ENCODE assay signal across 8 cellular contexts in the genomic region with DNA sequence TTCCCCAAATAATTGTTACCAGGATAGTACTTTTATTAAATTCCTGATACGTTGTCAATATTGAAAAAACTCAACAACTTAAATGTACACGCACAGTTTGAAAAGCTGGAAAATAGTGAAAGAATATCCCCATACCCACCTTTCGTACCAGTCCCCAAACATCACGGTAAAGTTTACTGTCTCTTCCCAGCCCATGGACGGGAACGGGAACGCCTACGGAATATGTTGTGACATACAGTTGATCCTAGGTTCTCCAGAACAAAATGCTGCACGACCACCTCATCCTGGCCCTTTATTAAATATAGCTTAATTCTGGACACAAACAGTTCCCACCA. TPM values are rescaled to one million over a fixed set of nuclear protein-coding genes. Genes with fewer than 3 reads are reported as not detected.
A peak's percentile ranks its signal among the peaks of the same experiment; 100 is the strongest.
DNase-seq lines count a peak whose midpoint lies in the region; ATAC-seq and TF ChIP-seq lines count a peak whose summit lies in the region.

No MANE protein-coding gene starts in this region.

- H3K27ac ChIP-seq in OCI-LY7 (ENCODE audit: low read depth, low read length, poor library complexity, severe bottlenecking) (peak overlapping the region; percentile 45), esophagus (ENCODE audit: low read depth in 2 of 2, low read length in 1 of 2) (peak overlapping the region; percentile 86 to 90)

- DNase-seq in OCI-LY7 (ENCODE audit: low spot score) (no peak), omental fat pad (ENCODE audit: low spot score) (no peak), DMS79 (lab: John Stamatoyannopoulos, UW) (no peak), midbrain (lab: John Stamatoyannopoulos, UW) (no peak), GM03348 (ENCODE audit: low spot score) (no peak)
- no peak for DNase-seq in central memory CD4-positive, alpha-beta T cell

- TF ChIP-seq CTCF in OCI-LY7 (conservative IDR thresholded peaks at IDR 0.05; ENCODE audit: low read length) (no peak), omental fat pad (IDR thresholded peaks at IDR 0.05) (no peak)

- H3K9me3 ChIP-seq in OCI-LY7 (ENCODE audit: low read length) = no peaks in the 10 kb centered on the region
- no peaks in the 10 kb centered on the region for H3K9me3 ChIP-seq in esophagus (ENCODE audit: control insufficient read depth in 2 of 2, insufficient read depth in 1 of 2, low read depth in 1 of 2, low read length in 1 of 2)

- H2AFZ ChIP-seq in OCI-LY7 (ENCODE audit: low read length) = peak overlapping the region; percentile 91

- intact Hi-C loops in OCI-LY7 (cut with micrococcal nuclease; ENCODE audit: unreplicated experiment) = no loop called here

- peak overlapping the region; percentile 92 for H3K4me2 ChIP-seq in OCI-LY7 (ENCODE audit: low read length)

- H3K9me2 ChIP-seq in OCI-LY7 (ENCODE audit: insufficient read depth, low read length) = no peaks in the 10 kb centered on the region

- H3K4me3 ChIP-seq in OCI-LY7 (ENCODE audit: low read depth, low read length, poor library complexity, severe bottlenecking) = peak overlapping the region; percentile 85
- H3K4me3 ChIP-seq in esophagus (ENCODE audit: low read depth in 1 of 2, low read length in 2 of 2) = peak overlapping the region; percentile 71 to 78

- CTCF ChIA-PET in OCI-LY7 (lab: Charles Lee; ENCODE audit: unreplicated experiment) = no interaction called here

- POLR2A ChIA-PET in OCI-LY7 (lab: Charles Lee) = interaction anchor here (0.7 to 1.3 kb wide), 5 partner anchors 15 to 44 kb away, joined by 3 to 4 read pairs (median 3); a partner anchor contains a TSS

- H3K27me3 ChIP-seq in esophagus (ENCODE audit: control insufficient read depth in 1 of 2, insufficient read depth in 2 of 2, low read length in 2 of 2) = no peaks in the 10 kb centered on the region

- peaks cover 13% of the 10 kb centered on the region for H3K79me2 ChIP-seq in OCI-LY7 (ENCODE audit: insufficient read depth, low read depth, low read length)

- H3K4me1 ChIP-seq in OCI-LY7 (ENCODE audit: insufficient read depth, low read length, poor library complexity, severe bottlenecking) = peaks cover 18% of the 10 kb centered on the region
- no peaks in the 10 kb centered on the region for H3K4me1 ChIP-seq in esophagus (ENCODE audit: control insufficient read depth in 2 of 2, insufficient read depth in 2 of 2, low read length in 1 of 2)

- 1 to 2% methylated on average over 9 of the region's 9 CpGs for WGBS in esophagus, 2 donors

- ATAC-seq in GM19023 (IDR thresholded peaks at IDR 0.05; ENCODE audit: unreplicated experiment) = peak; percentile 5
- peak; percentile 33 for ATAC-seq in omental fat pad (ENCODE audit: low FRiP score)

- peaks cover 42% of the 10 kb centered on the region for H3K36me3 ChIP-seq in OCI-LY7 (ENCODE audit: insufficient read depth, low read length)
- no peaks in the 10 kb centered on the region for H3K36me3 ChIP-seq in esophagus (ENCODE audit: control insufficient read depth in 2 of 2, insufficient read depth in 2 of 2, low read length in 1 of 2)

- BruUV-seq in OCI-LY7 (replicated peaks; lab: Mats Ljungman, UMichigan) = TSS peak; percentile 93

- no peaks in the 10 kb centered on the region for H4K20me1 ChIP-seq in OCI-LY7 (ENCODE audit: insufficient read depth, low read length)

RNA-seq across cellular contexts. Expression of a gene that starts 0.5 kb away (rescaled TPM):
- total RNA-seq in OCI-LY7 (2014; rRNA removed; shearing (Covaris generic)) = 18.7 and 26.5 TPM in 2 replicates
- total RNA-seq in OCI-LY7 (2022) = 26.3 and 29.2 TPM in 2 replicates
- 10 to 100 TPM; 46.4 to 49.0 TPM for polyA plus RNA-seq in esophagus
- 100 to 1,000 TPM in 3 of 4 donors, 10 to 100 TPM in 1; 95.8 to 154 (median 121) TPM for total RNA-seq in omental fat pad

RNA-seq across cellular contexts. Expression of a gene that starts 15.7 kb away (rescaled TPM):
- 14.9 and 16.9 TPM in 2 replicates for total RNA-seq in OCI-LY7 (2014; rRNA removed; shearing (Covaris generic))
- 23.0 and 26.9 TPM in 2 replicates for total RNA-seq in OCI-LY7 (2022)
- polyA plus RNA-seq in esophagus = 1 to 10 TPM; 3.5 to 4.0 TPM
- 1 to 10 TPM; 3.5 to 9.0 (median 4.8) TPM for total RNA-seq in omental fat pad

RNA-seq across cellular contexts. Expression of a gene that starts 15.8 kb away (rescaled TPM):
- total RNA-seq in OCI-LY7 (2014; rRNA removed; shearing (Covaris generic)) = 59.0 and 60.2 TPM in 2 replicates
- total RNA-seq in OCI-LY7 (2022) = 40.1 and 40.9 TPM in 2 replicates
- 1 to 10 TPM; 4.3 to 7.2 TPM for polyA plus RNA-seq in esophagus
- 10 to 100 TPM; 34.8 to 74.1 (median 41.2) TPM for total RNA-seq in omental fat pad
